ENCODE assay signal across 20 cellular contexts in the genomic region with DNA sequence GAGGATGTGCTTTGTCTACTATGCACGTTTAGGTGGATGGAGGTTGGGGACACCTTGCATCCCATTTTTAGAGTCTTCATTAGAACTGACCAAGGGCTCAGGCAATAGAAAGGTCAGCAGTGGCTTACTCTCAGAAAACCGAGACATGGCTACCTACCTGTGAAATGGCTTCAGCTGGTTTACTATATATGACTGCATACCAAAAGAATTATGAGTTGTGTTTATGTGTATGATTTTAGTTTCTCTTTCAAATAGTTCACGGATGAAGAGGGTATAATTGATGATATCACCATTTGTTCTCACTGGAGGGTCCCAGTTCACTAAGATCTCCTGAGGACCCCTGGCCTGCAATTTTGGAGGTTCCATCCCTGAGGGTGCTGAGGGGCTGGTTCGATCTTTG.
DNase-seq lines count a peak whose midpoint lies in the region; ATAC-seq and TF ChIP-seq lines count a peak whose summit lies in the region.
"Had no signal": no experiment of that assay in that cellular context is flagged by ENCODE, and none has a peak within 500 bp of the region (broad histone marks: within the 10 kb centered on the region; RNA-seq: fewer than 3 reads in every experiment).

No MANE protein-coding gene starts in this region.

- no peak overlapping the region for H3K18ac ChIP-seq in IMR-90 (ENCODE audit: low read depth, low read length)

- no peaks in the 10 kb centered on the region for H3K9me3 ChIP-seq in IMR-90 (ENCODE audit: control insufficient read depth, insufficient read depth, low read length)
- H3K9me3 ChIP-seq in PC-3 (ENCODE audit: low read length): no peaks in the 10 kb centered on the region
- H3K9me3 ChIP-seq in effector memory CD4-positive, alpha-beta T cell (ENCODE audit: control insufficient read depth, low read length): no peaks in the 10 kb centered on the region
- H3K9me3 ChIP-seq: BE2C; BLaER1 treated with 17β-estradiol and CSF1 and Interleukin-3, amounts not matched to agents 10 nM and 100 nM had no signal

- no peak overlapping the region for H2AK9ac ChIP-seq in IMR-90 (replicated peaks; ENCODE audit: low read depth, low read length, poor library complexity)

- H3K4me1 ChIP-seq in IMR-90 (ENCODE audit: control insufficient read depth, insufficient read depth, low read length) (peaks cover 2% of the 10 kb centered on the region), PC-3 (ENCODE audit: insufficient read depth, low read length) (no peaks in the 10 kb centered on the region)
- H3K4me1 ChIP-seq in effector memory CD4-positive, alpha-beta T cell (ENCODE audit: control insufficient read depth, insufficient read depth, low read length, poor library complexity, severe bottlenecking): no peaks in the 10 kb centered on the region
- H3K4me1 ChIP-seq: BE2C had no signal

- TF ChIP-seq RAD21 in IMR-90 (IDR thresholded peaks at IDR 0.05; ENCODE audit: low read length): no peak

- no peak overlapping the region for H2BK20ac ChIP-seq in IMR-90 (ENCODE audit: low read depth, low read length)

- H4K91ac ChIP-seq in IMR-90 (ENCODE audit: insufficient read depth, low read depth, low read length): no peak overlapping the region

- H3K27ac ChIP-seq in IMR-90 (ENCODE audit: insufficient read depth, low read length) (no peak overlapping the region), PC-3 (ENCODE audit: low read length) (no peak overlapping the region)
- H3K27ac ChIP-seq in effector memory CD4-positive, alpha-beta T cell (ENCODE audit: insufficient read depth, low read length, poor library complexity, severe bottlenecking): no peak overlapping the region
- H3K27ac ChIP-seq: BLaER1 treated with 17β-estradiol and CSF1 and Interleukin-3, amounts not matched to agents 10 nM and 100 nM; GM23248 had no signal

- no peak overlapping the region for H3K56ac ChIP-seq in IMR-90 (ENCODE audit: extremely low read depth, insufficient read depth, low read length)

- no peak overlapping the region for H2AFZ ChIP-seq in IMR-90 (replicated peaks; ENCODE audit: low read length, poor library complexity)
- 0 out of 2 replicates have a peak overlapping the region, but pooled peaks have one; percentile 11 for H2AFZ ChIP-seq in PC-3 (ENCODE audit: low read length)
- H2AFZ ChIP-seq: GM23248 had no signal

- dilution Hi-C loops in IMR-90 (cut with HindIII; ENCODE audit: low sequenced_read_pairs, unreplicated experiment): no loop called here

- H3K27me3 ChIP-seq in IMR-90 (ENCODE audit: control insufficient read depth, insufficient read depth, low read length): no peaks in the 10 kb centered on the region
- peaks cover 42% of the 10 kb centered on the region for H3K27me3 ChIP-seq in PC-3 (ENCODE audit: low read length)
- no peaks in the 10 kb centered on the region for H3K27me3 ChIP-seq in effector memory CD4-positive, alpha-beta T cell (replicated peaks; ENCODE audit: control insufficient read depth, insufficient read depth, low read length, poor library complexity, severe bottlenecking)
- H3K27me3 ChIP-seq: BLaER1 treated with 17β-estradiol and CSF1 and Interleukin-3, amounts not matched to agents 10 nM and 100 nM had no signal

- H3K9ac ChIP-seq in IMR-90 (ENCODE audit: low read depth, low read length): no peak overlapping the region
- no peak overlapping the region for H3K9ac ChIP-seq in PC-3 (ENCODE audit: low read length)
- H3K9ac ChIP-seq: BLaER1 treated with 17β-estradiol and CSF1 and Interleukin-3, amounts not matched to agents 10 nM and 100 nM; GM23248 had no signal

- no peak overlapping the region for H2AK5ac ChIP-seq in IMR-90 (ENCODE audit: low read depth, low read length)

- H3K9me1 ChIP-seq in IMR-90 (ENCODE audit: insufficient read depth, low read length): no peaks in the 10 kb centered on the region; the same call in 1 of the 2 replicates

- H4K5ac ChIP-seq in IMR-90 (ENCODE audit: low read depth, low read length): no peak overlapping the region

- ATAC-seq in IMR-90 (ENCODE audit: low read depth) (no peak), PC-3 (no peak)
- ATAC-seq in central memory CD8-positive, alpha-beta T cell (replicated peaks; ENCODE audit: extremely low read depth, poor library complexity, severe bottlenecking): peak; percentile 28
- ATAC-seq: HCT116 had no signal

- no peak for TF ChIP-seq CTCF in HFFc6 (IDR thresholded peaks at IDR 0.05)
- no peak for TF ChIP-seq CTCF in IMR-90 (conservative IDR thresholded peaks at IDR 0.05; ENCODE audit: low read depth, low read length)
- TF ChIP-seq CTCF in PC-3 (conservative IDR thresholded peaks at IDR 0.05; ENCODE audit: low read depth, low read length): no peak

- no peaks in the 10 kb centered on the region for H3K79me2 ChIP-seq in PC-3 (ENCODE audit: low read length)

- H3K14ac ChIP-seq in IMR-90 (replicated peaks; ENCODE audit: low read depth, low read length): no peak overlapping the region

- no peak overlapping the region for H4K8ac ChIP-seq in IMR-90 (ENCODE audit: low read depth in 2 of 2, low read length in 2 of 2)

- H3K79me1 ChIP-seq in IMR-90 (ENCODE audit: low read depth in 1 of 2, low read length in 2 of 2): no peaks in the 10 kb centered on the region

- in situ Hi-C loops in IMR-90 (cut with MboI; ENCODE audit: low sequenced_read_pairs): no loop called here

- H3K9me3 Mint-ChIP-seq in HFFc6: no peaks in the 10 kb centered on the region
- H3K9me3 Mint-ChIP-seq in central memory CD8-positive, alpha-beta T cell: peaks cover 7% of the 10 kb centered on the region
- H3K9me3 Mint-ChIP-seq in activated T-cell treated with anti-CD3 and anti-CD28 coated beads, Interleukin-2, amount 50 U/mL, for 24 hours: peaks cover 2% of the 10 kb centered on the region
- H3K9me3 Mint-ChIP-seq: CD4-positive, alpha-beta T cell had no signal

- H3K36me3 Mint-ChIP-seq in HFFc6 (ENCODE audit: low read depth): no peaks in the 10 kb centered on the region
- H3K36me3 Mint-ChIP-seq in central memory CD8-positive, alpha-beta T cell (ENCODE audit: insufficient read depth): no peaks in the 10 kb centered on the region
- H3K36me3 Mint-ChIP-seq in activated T-cell treated with anti-CD3 and anti-CD28 coated beads, Interleukin-2, amount 50 U/mL, for 24 hours (ENCODE audit: low read depth): no peaks in the 10 kb centered on the region
- H3K36me3 Mint-ChIP-seq: CD14-positive monocyte; CD8-positive, alpha-beta memory T cell had no signal

- H3K27ac Mint-ChIP-seq in HFFc6: no peak overlapping the region
- no peak overlapping the region for H3K27ac Mint-ChIP-seq in central memory CD8-positive, alpha-beta T cell (ENCODE audit: low read depth)
- H3K27ac Mint-ChIP-seq in activated T-cell treated with anti-CD3 and anti-CD28 coated beads, Interleukin-2, amount 50 U/mL, for 24 hours: no peak overlapping the region
- H3K27ac Mint-ChIP-seq: CD4-positive, alpha-beta T cell; CD8-positive, alpha-beta memory T cell had no signal

- intact Hi-C loops in IMR-90 (cut with micrococcal nuclease): no loop called here
- intact Hi-C loops in PC-3 (cut with micrococcal nuclease): no loop called here

- BruUV-seq in IMR-90 (replicated peaks; lab: Mats Ljungman, UMichigan): no TSS peak
- no TSS peak for BruUV-seq in PC-3 (replicated peaks; lab: Mats Ljungman, UMichigan)

- H3K9me2 ChIP-seq in PC-3 (replicated peaks; ENCODE audit: low read length): no peaks in the 10 kb centered on the region

- H3K27me3 Mint-ChIP-seq in HFFc6 (ENCODE audit: insufficient read depth): no peaks in the 10 kb centered on the region; the same call in 1 of the 2 replicates
- no peaks in the 10 kb centered on the region for H3K27me3 Mint-ChIP-seq in central memory CD8-positive, alpha-beta T cell
- H3K27me3 Mint-ChIP-seq in activated T-cell treated with anti-CD3 and anti-CD28 coated beads, Interleukin-2, amount 50 U/mL, for 24 hours: no peaks in the 10 kb centered on the region
- H3K27me3 Mint-ChIP-seq: CD4-positive, alpha-beta T cell; CD8-positive, alpha-beta memory T cell had no signal

- H3F3A ChIP-seq in PC-3 (ENCODE audit: low read length, unreplicated experiment): no peaks in the 10 kb centered on the region

- no peak overlapping the region for H3K4me3 ChIP-seq in IMR-90 (ENCODE audit: insufficient read depth, low read depth, low read length)
- H3K4me3 ChIP-seq in PC-3 (ENCODE audit: low read length): 0 out of 2 replicates have a peak overlapping the region, but pooled peaks have one; percentile 16
- no peak overlapping the region for H3K4me3 ChIP-seq in effector memory CD4-positive, alpha-beta T cell (ENCODE audit: insufficient read depth, low read depth, low read length, poor library complexity, severe bottlenecking)
- H3K4me3 ChIP-seq: BLaER1 treated with 17β-estradiol and CSF1 and Interleukin-3, amounts not matched to agents 10 nM and 100 nM; GM23248 had no signal

- no peak for TF ChIP-seq POLR2A in IMR-90 (IDR thresholded peaks at IDR 0.05; ENCODE audit: low read depth, low read length)

- DNase-seq in HFFc6 (no peak), IMR-90 (no peak), PC-3 (no peak), NCI-H187 treated with DMSO at 0.1 percent for 48 hours (lab: John Stamatoyannopoulos, UW) (no peak), mucosa of gallbladder (ENCODE audit: low spot score) (no peak)
- DNase-seq in central memory CD8-positive, alpha-beta T cell (ENCODE audit: low spot score in 2 of 2): no peak
- DNase-seq in effector memory CD4-positive, alpha-beta T cell: no peak
- no peak for DNase-seq in activated T-cell treated with anti-CD3 and anti-CD28 coated beads, Interleukin-2, amount 50 U/mL, for 24 hours
- DNase-seq: BE2C; CD4-positive, alpha-beta T cell; CD8-positive, alpha-beta memory T cell; DMS 273 treated with DMSO at 0.1 percent for 48 hours; DMS79; EL; GDM1; GM23248; H7 had no signal

- H2BK5ac ChIP-seq in IMR-90 (ENCODE audit: low read depth, low read length, poor library complexity, severe bottlenecking): no peak overlapping the region

- no peak overlapping the region for H2BK15ac ChIP-seq in IMR-90 (ENCODE audit: low read depth, low read length)

- H3K4me2 ChIP-seq in IMR-90 (ENCODE audit: low read depth, low read length): 0 out of 2 replicates have a peak overlapping the region, but pooled peaks have one; percentile 37
- H3K4me2 ChIP-seq in PC-3 (ENCODE audit: low read length): peak overlapping the region; percentile 29
- H3K4me2 ChIP-seq: BLaER1 treated with 17β-estradiol and CSF1 and Interleukin-3, amounts not matched to agents 10 nM and 100 nM had no signal

- H3K4me3 Mint-ChIP-seq in HFFc6: peak overlapping the region; percentile 15; the same call in 1 of the 2 replicates
- H3K4me3 Mint-ChIP-seq in central memory CD8-positive, alpha-beta T cell: no peak overlapping the region
- H3K4me3 Mint-ChIP-seq in activated T-cell treated with anti-CD3 and anti-CD28 coated beads, Interleukin-2, amount 50 U/mL, for 24 hours: no peak overlapping the region
- H3K4me3 Mint-ChIP-seq: CD14-positive monocyte; CD4-positive, alpha-beta T cell; CD8-positive, alpha-beta memory T cell had no signal

- no peaks in the 10 kb centered on the region for H4K20me1 ChIP-seq in IMR-90 (ENCODE audit: insufficient read depth, low read length)
- H4K20me1 ChIP-seq in PC-3 (ENCODE audit: low read length): no peaks in the 10 kb centered on the region
- H4K20me1 ChIP-seq: BLaER1 treated with 17β-estradiol and CSF1 and Interleukin-3, amounts not matched to agents 10 nM and 100 nM had no signal

- H2BK120ac ChIP-seq in IMR-90 (ENCODE audit: low read depth, low read length): no peak overlapping the region

- CTCF ChIA-PET in IMR-90 (lab: Yijun Ruan, JAX): no interaction called here
- CTCF ChIA-PET in PC-3 (lab: Charles Lee): no interaction called here

- no peak overlapping the region for H3K23ac ChIP-seq in IMR-90 (ENCODE audit: low read depth, low read length)

- H3K4ac ChIP-seq in IMR-90 (ENCODE audit: low read depth, low read length): no peak overlapping the region

- H3K36me3 ChIP-seq in IMR-90 (ENCODE audit: control insufficient read depth, insufficient read depth, low read length): no peaks in the 10 kb centered on the region
- H3K36me3 ChIP-seq in PC-3 (ENCODE audit: low read depth, low read length): no peaks in the 10 kb centered on the region
- no peaks in the 10 kb centered on the region for H3K36me3 ChIP-seq in effector memory CD4-positive, alpha-beta T cell (ENCODE audit: control insufficient read depth, insufficient read depth, low read length)
- H3K36me3 ChIP-seq: BE2C; BLaER1 treated with 17β-estradiol and CSF1 and Interleukin-3, amounts not matched to agents 10 nM and 100 nM had no signal

- POLR2A ChIA-PET in IMR-90 (lab: Charles Lee; ENCODE audit: unreplicated experiment) (no interaction called here), PC-3 (lab: Charles Lee; ENCODE audit: unreplicated experiment) (no interaction called here)

- no CpG with 5 or more reads among the region's 4 CpGs for WGBS in IMR-90 (ENCODE audit: extremely low coverage in 2 of 2, insufficient read length in 1 of 2), 2 experiments

- peaks cover 15% of the 10 kb centered on the region for H3K4me1 Mint-ChIP-seq in HFFc6 (ENCODE audit: low read depth)
- no peaks in the 10 kb centered on the region for H3K4me1 Mint-ChIP-seq in central memory CD8-positive, alpha-beta T cell
- no peaks in the 10 kb centered on the region for H3K4me1 Mint-ChIP-seq in activated T-cell treated with anti-CD3 and anti-CD28 coated beads, Interleukin-2, amount 50 U/mL, for 24 hours (ENCODE audit: low read depth)
- H3K4me1 Mint-ChIP-seq: CD14-positive monocyte; CD8-positive, alpha-beta memory T cell had no signal
